In genomic region chr9:6632516-6633328, GRCh38 we compare ENCODE assay signal across 11 cellular contexts. TPM values are rescaled to one million over a fixed set of nuclear protein-coding genes. Genes with fewer than 3 reads are reported as not detected.
DNase-seq lines count a peak whose midpoint lies in the region; ATAC-seq lines count a peak whose summit lies in the region.
"Had no signal": no experiment of that assay in that cellular context is flagged by ENCODE, and none has a peak within 500 bp of the region (broad histone marks: within the 10 kb centered on the region; RNA-seq: fewer than 3 reads in every experiment).

No MANE protein-coding gene starts in this region.

- H3K9me3 Mint-ChIP-seq in memory B cell: no peaks in the 10 kb centered on the region
- H3K9me3 Mint-ChIP-seq: stimulated activated naive CD8-positive, alpha-beta T cell treated with anti-CD3 and anti-CD28 coated beads, Interleukin-15, Interleukin-2, amounts not matched to agents 100 ng/mL and 50 ng/mL, for 24 hours had no signal

- no peak overlapping the region for H3K27ac Mint-ChIP-seq in memory B cell
- H3K27ac Mint-ChIP-seq: stimulated activated naive CD8-positive, alpha-beta T cell treated with anti-CD3 and anti-CD28 coated beads, Interleukin-15, Interleukin-2, amounts not matched to agents 100 ng/mL and 50 ng/mL, for 24 hours had no signal

- no peaks in the 10 kb centered on the region for H3K36me3 Mint-ChIP-seq in memory B cell

- H3K4me3 Mint-ChIP-seq in memory B cell: peak overlapping the region; percentile 50
- H3K4me3 Mint-ChIP-seq: stimulated activated naive CD8-positive, alpha-beta T cell treated with anti-CD3 and anti-CD28 coated beads, Interleukin-15, Interleukin-2, amounts not matched to agents 100 ng/mL and 50 ng/mL, for 24 hours had no signal

- ATAC-seq in GM18511 (IDR thresholded peaks at IDR 0.05; ENCODE audit: unreplicated experiment) (peak; percentile 94), GM21723 (IDR thresholded peaks at IDR 0.05; ENCODE audit: unreplicated experiment) (peak; percentile 92), HG03469 (IDR thresholded peaks at IDR 0.05; ENCODE audit: unreplicated experiment) (peak; percentile 97), memory B cell (ENCODE audit: low read depth) (peak; percentile 96)

- intact Hi-C loops in posterior vena cava (cut with DNase I): no loop called here

- H3K4me1 Mint-ChIP-seq in memory B cell: peaks cover 35% of the 10 kb centered on the region

- H3K27me3 Mint-ChIP-seq in memory B cell: peaks cover 4% of the 10 kb centered on the region

- peak; percentile 32 to 37 for DNase-seq in memory B cell (ENCODE audit: low spot score in 2 of 2)
- no peak for DNase-seq in activated CD4-positive, alpha-beta T cell treated with anti-CD3 and anti-CD28 coated beads for 4 hours
- DNase-seq in posterior vena cava (ENCODE audit: low spot score): no peak
- DNase-seq in epidermal melanocyte (ENCODE audit: insufficient read length, low spot score): no peak
- no peak for DNase-seq in stimulated activated CD4-positive, alpha-beta T cell treated with anti-CD3 and anti-CD28 coated beads, Interleukin-12 subunit alpha, Interleukin-12 subunit beta, amount 100 ng/mL, for 4 hours
- DNase-seq: NCI-H748 treated with DMSO at 0.1 percent for 48 hours, ovary had no signal

RNA-seq across cellular contexts. Expression of gene GLDC, which starts 12.8 kb away (rescaled TPM):
- under 1 TPM; 0.32 to 0.52 TPM for total RNA-seq in posterior vena cava

Comparison
In these comparisons a context has a peak if more than half of its experiments do, and no peak if none do; other contexts are left out.
1. DNase-seq: peak in memory B cell (2 of 2); none in activated CD4-positive, alpha-beta T cell treated with anti-CD3 and anti-CD28 coated beads for 4 hours (0 of 2), posterior vena cava (single experiment), epidermal melanocyte (single experiment) and stimulated activated CD4-positive, alpha-beta T cell treated with anti-CD3 and anti-CD28 coated beads, Interleukin-12 subunit alpha, Interleukin-12 subunit beta, amount 100 ng/mL, for 4 hours (single experiment).
2. Peak in every context shown above with its lines, with median percentiles within 50 percentile points of each other: ATAC-seq.